Comparison of ENCODE assay signal across 8 cellular contexts in the genomic region with DNA sequence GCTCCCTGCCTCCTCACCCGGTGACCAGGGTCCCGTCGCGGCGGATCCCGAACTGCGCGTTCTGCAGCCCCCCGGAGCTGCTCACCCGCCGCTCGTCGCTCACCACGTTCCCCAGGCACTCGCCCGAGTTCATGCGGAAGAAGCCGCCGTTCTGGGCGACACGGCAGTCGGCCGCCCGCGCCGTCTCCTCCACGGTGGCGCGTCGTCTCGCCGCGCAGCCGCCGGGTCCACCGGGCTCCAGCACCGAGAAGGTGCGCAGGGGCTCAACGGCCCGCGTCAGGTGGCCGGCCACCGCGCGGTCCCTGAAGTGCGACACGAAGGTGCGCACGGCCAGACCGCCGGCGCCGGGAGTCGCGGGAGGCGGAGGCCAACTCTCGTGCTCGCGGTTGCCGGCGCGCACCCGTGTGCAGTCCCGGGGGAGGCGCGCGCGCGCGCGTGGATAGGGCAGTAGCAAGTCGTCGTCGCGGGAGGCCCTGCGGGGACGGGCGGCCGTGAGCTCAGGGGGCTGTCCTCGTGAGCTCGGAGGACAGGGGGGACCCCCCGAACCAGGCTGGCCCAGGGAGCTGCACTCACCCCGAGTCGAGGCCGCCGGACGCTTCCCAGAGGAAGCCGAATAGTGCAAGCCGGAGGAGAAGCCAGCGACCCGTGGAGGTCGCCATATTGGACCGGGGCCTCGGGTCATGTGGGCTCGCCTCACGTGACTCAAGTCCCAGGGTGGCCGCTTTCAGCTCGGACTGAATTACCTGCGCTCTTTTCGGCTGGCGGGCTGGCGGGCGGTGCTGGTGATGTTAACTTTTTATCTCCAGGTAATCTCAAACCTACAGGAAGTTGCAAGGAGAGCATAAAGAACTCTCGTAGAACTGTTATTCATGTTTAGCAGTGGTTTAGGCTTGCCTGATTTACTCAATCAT. TPM values are rescaled to one million over a fixed set of nuclear protein-coding genes. Genes with fewer than 3 reads are reported as not detected.
DNase-seq lines count a peak whose midpoint lies in the region; ATAC-seq and TF ChIP-seq lines count a peak whose summit lies in the region.

A gene with protein sequence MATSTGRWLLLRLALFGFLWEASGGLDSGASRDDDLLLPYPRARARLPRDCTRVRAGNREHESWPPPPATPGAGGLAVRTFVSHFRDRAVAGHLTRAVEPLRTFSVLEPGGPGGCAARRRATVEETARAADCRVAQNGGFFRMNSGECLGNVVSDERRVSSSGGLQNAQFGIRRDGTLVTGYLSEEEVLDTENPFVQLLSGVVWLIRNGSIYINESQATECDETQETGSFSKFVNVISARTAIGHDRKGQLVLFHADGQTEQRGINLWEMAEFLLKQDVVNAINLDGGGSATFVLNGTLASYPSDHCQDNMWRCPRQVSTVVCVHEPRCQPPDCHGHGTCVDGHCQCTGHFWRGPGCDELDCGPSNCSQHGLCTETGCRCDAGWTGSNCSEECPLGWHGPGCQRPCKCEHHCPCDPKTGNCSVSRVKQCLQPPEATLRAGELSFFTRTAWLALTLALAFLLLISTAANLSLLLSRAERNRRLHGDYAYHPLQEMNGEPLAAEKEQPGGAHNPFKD (minus strand): TSS at position 680 of the 911 bp plus-strand sequence. CDS start 21 bp downstream, at position 659.

- H3K36me3 ChIP-seq in hepatocyte (replicated peaks; ENCODE audit: insufficient read depth, low read depth) = no peaks in the 10 kb centered on the region
- H3K36me3 ChIP-seq in vagina = peaks cover 0 to 5% of the 10 kb centered on the region in 2 donors

- TF ChIP-seq POLR2A in vagina (IDR thresholded peaks at IDR 0.05) = no peak

- intact Hi-C loops in vagina (cut with DNase I) = no loop called here

- H2AFZ ChIP-seq in hepatocyte = peak within 1 kb of the TSS; percentile 95

- no peaks in the 10 kb centered on the region for H3K9me2 ChIP-seq in hepatocyte (replicated peaks; ENCODE audit: insufficient read depth)

- H3K27me3 ChIP-seq in hepatocyte (no peaks in the 10 kb centered on the region), vagina (no peaks in the 10 kb centered on the region)

- H3K4me1 ChIP-seq in hepatocyte (ENCODE audit: insufficient read depth) = peaks cover 14% of the 10 kb centered on the region
- H3K4me1 ChIP-seq in vagina = peaks cover 20% of the 10 kb centered on the region

- peaks cover 8% of the 10 kb centered on the region for H3K79me2 ChIP-seq in hepatocyte

- no peaks in the 10 kb centered on the region for H4K20me1 ChIP-seq in hepatocyte (ENCODE audit: insufficient read depth, poor library complexity, severe bottlenecking)

- H3K27ac ChIP-seq in hepatocyte (peak within 1 kb of the TSS; percentile 80), vagina (peak within 1 kb of the TSS; percentile 72)

- H3K9me3 ChIP-seq in hepatocyte (ENCODE audit: low read depth) (no peaks in the 10 kb centered on the region), vagina (no peaks in the 10 kb centered on the region)

- peak within 1 kb of the TSS; percentile 81 for H3K4me2 ChIP-seq in hepatocyte

- ATAC-seq in GM18498 (IDR thresholded peaks at IDR 0.05; ENCODE audit: unreplicated experiment) (peak; percentile 88), HG02852 (IDR thresholded peaks at IDR 0.05; ENCODE audit: unreplicated experiment) (peak; percentile 90)

- H3K4me3 ChIP-seq in hepatocyte (peak within 1 kb of the TSS; percentile 94), vagina (peak within 1 kb of the TSS; percentile 85 to 91)

- under 1% methylated on average over 102 of the region's 104 CpGs for WGBS in hepatocyte (ENCODE audit: low lambda C conversion rate, missing lambda C conversion rate)

- DNase-seq in NCI-H187 (lab: John Stamatoyannopoulos, UW) = peak; percentile 9 to 18
- peak; percentile 70 for DNase-seq in T1000 (lab: John Stamatoyannopoulos, UW)
- DNase-seq in astrocyte of the hippocampus (ENCODE audit: low read depth, low spot score) = peak; percentile 93
- peak; percentile 93 for DNase-seq in hepatocyte (ENCODE audit: low spot score)
- peak; percentile 51 for DNase-seq in renal cortical epithelial cell (ENCODE audit: low read depth)
- DNase-seq in vagina (ENCODE audit: extremely low spot score in 2 of 2) = peak in 1 of 2 donors; percentile 94

- TF ChIP-seq CTCF in hepatocyte (IDR thresholded peaks at IDR 0.05; ENCODE audit: poor library complexity) = no peak
- no peak for TF ChIP-seq CTCF in vagina (IDR thresholded peaks at IDR 0.05)

RNA-seq across cellular contexts. Expression of the gene that starts here (rescaled TPM):
- total RNA-seq in hepatocyte = 30.5 and 32.2 TPM in 2 replicates
- 33.7 and 35.7 TPM in 2 replicates for polyA plus RNA-seq in hepatocyte
- total RNA-seq in renal cortical epithelial cell = 12.5 and 20.2 TPM in 2 replicates
- total RNA-seq in vagina = 9.8 TPM
